Comparison of ENCODE assay signal across 26 cellular contexts in genomic region chr17:50837980-50838954, GRCh38. TPM values are rescaled to one million over a fixed set of nuclear protein-coding genes. Genes with fewer than 3 reads are reported as not detected.
DNase-seq lines count a peak whose midpoint lies in the region; FAIRE-seq and TF ChIP-seq lines count a peak whose summit lies in the region.
"Had no signal": no experiment of that assay in that cellular context is flagged by ENCODE, and none has a peak within 500 bp of the region (broad histone marks: within the 10 kb centered on the region; RNA-seq: fewer than 3 reads in every experiment).

No MANE protein-coding gene starts in this region.

- no peaks in the 10 kb centered on the region for H3K9me3 ChIP-seq in vagina
- H3K9me3 ChIP-seq: BE2C, Caco-2 had no signal

- H3K4me1 Mint-ChIP-seq in nephron: peaks cover 32% of the 10 kb centered on the region
- H3K4me1 Mint-ChIP-seq: activated B cell treated with CpG ODN at 0.5 μM for 24 hours had no signal

- H3K27ac Mint-ChIP-seq in nephron: peak overlapping the region; percentile 46 to 89 (median 61)
- H3K27ac Mint-ChIP-seq: activated B cell treated with CpG ODN at 0.5 μM for 24 hours; activated CD8-positive, alpha-beta T cell treated with anti-CD3 and anti-CD28 coated beads, Interleukin-2, amount 10 ng/mL, durations not matched to agents 7 days and 5 days; activated naive CD8-positive, alpha-beta T cell; activated T-cell treated with anti-CD3 and anti-CD28 coated beads, Interleukin-2, amount 50 U/mL, for 72 hours; T-helper 2 cell treated with Interferon-gamma antibody and Interleukin-4, amounts not matched to agents 5 μg/mL and 100 μg/mL, for 36 hours; type B pancreatic cell had no signal

- H3K4me1 ChIP-seq in vagina: peaks cover 15% of the 10 kb centered on the region
- H3K4me1 ChIP-seq: Caco-2, parathyroid adenoma had no signal

- H3K4me3 ChIP-seq in vagina: no peak overlapping the region
- H3K4me3 ChIP-seq: SK-N-MC had no signal

- no peaks in the 10 kb centered on the region for H3K9me3 Mint-ChIP-seq in nephron
- H3K9me3 Mint-ChIP-seq: activated B cell treated with CpG ODN at 0.5 μM for 24 hours; activated T-cell treated with anti-CD3 and anti-CD28 coated beads, Interleukin-2, amount 50 U/mL, for 72 hours; T-helper 2 cell treated with Interferon-gamma antibody and Interleukin-4, amounts not matched to agents 5 μg/mL and 100 μg/mL, for 36 hours; type B pancreatic cell had no signal

- no peak overlapping the region for H3K4me3 Mint-ChIP-seq in nephron
- H3K4me3 Mint-ChIP-seq: activated B cell treated with CpG ODN at 0.5 μM for 24 hours; activated CD8-positive, alpha-beta T cell treated with anti-CD3 and anti-CD28 coated beads, Interleukin-2, amount 10 ng/mL, durations not matched to agents 7 days and 5 days; activated naive CD8-positive, alpha-beta T cell; activated T-cell treated with anti-CD3 and anti-CD28 coated beads, Interleukin-2, amount 50 U/mL, for 72 hours; T-helper 2 cell treated with Interferon-gamma antibody and Interleukin-4, amounts not matched to agents 5 μg/mL and 100 μg/mL, for 36 hours; type B pancreatic cell had no signal

- H3K27me3 Mint-ChIP-seq in nephron (ENCODE audit: low read depth): peaks cover 19% of the 10 kb centered on the region

- intact Hi-C loops in vagina (cut with DNase I): no loop called here

- TF ChIP-seq CTCF in nephron (IDR thresholded peaks at IDR 0.05; ENCODE audit: unreplicated experiment in 3 of 3): no peak
- no peak for TF ChIP-seq CTCF in vagina (IDR thresholded peaks at IDR 0.05)

- no peaks in the 10 kb centered on the region for H3K27me3 ChIP-seq in vagina
- H3K27me3 ChIP-seq: BE2C had no signal

- peak overlapping the region; percentile 33 for H3K27ac ChIP-seq in vagina
- H3K27ac ChIP-seq: 22Rv1, parathyroid adenoma, SK-N-MC had no signal

- no peak for TF ChIP-seq POLR2A in vagina (IDR thresholded peaks at IDR 0.05)

- peak; percentile 37 for DNase-seq in activated CD8-positive, alpha-beta memory T cell treated with anti-CD3 and anti-CD28 coated beads for 24 hours
- no peak for DNase-seq in activated CD8-positive, alpha-beta memory T cell treated with anti-CD3 and anti-CD28 coated beads, Interleukin-2, amount 50 U/mL, for 48 hours
- DNase-seq in frontal cortex (ENCODE audit: low spot score in 2 of 2) (peak; percentile 25 to 66), vagina (ENCODE audit: extremely low spot score in 2 of 2) (no peak), SW480 (ENCODE audit: low spot score) (no peak)
- no peak for DNase-seq in activated naive CD4-positive, alpha-beta T cell treated with anti-CD3 and anti-CD28 coated beads, Interleukin-2, amount 50 U/mL, for 16 hours
- no peak for DNase-seq in activated naive CD4-positive, alpha-beta T cell treated with Interleukin-2 at 50 U/mL for 16 hours
- DNase-seq: activated B cell treated with CpG ODN at 0.5 μM for 24 hours; activated CD8-positive, alpha-beta T cell treated with anti-CD3 and anti-CD28 coated beads, Interleukin-2, amount 10 ng/mL, durations not matched to agents 7 days and 5 days; activated T-cell treated with anti-CD3 and anti-CD28 coated beads, Interleukin-2, amount 50 U/mL, for 72 hours; BE2C; mammary epithelial cell; NCI-H1417; NCI-H510A; stimulated activated naive CD4-positive, alpha-beta T cell treated with Interleukin-2 at 50 U/mL for 16 hours had no signal

- H3K36me3 Mint-ChIP-seq in nephron (ENCODE audit: low read depth): no peaks in the 10 kb centered on the region
- H3K36me3 Mint-ChIP-seq: activated naive CD8-positive, alpha-beta T cell; type B pancreatic cell had no signal

- no peaks in the 10 kb centered on the region for H3K36me3 ChIP-seq in vagina
- H3K36me3 ChIP-seq: BE2C had no signal

- no peak for FAIRE-seq in frontal cortex (lab: Jason Lieb, UNC)
- FAIRE-seq: endothelial cell of umbilical vein had no signal

RNA-seq across cellular contexts. Expression of gene WFIKKN2, which starts 2.9 kb away (rescaled TPM):
- total RNA-seq in frontal cortex: 3.7 TPM
- total RNA-seq in vagina: 0.49 TPM
- total RNA-seq: activated B cell treated with CpG ODN at 0.5 μM for 24 hours; activated CD8-positive, alpha-beta T cell treated with anti-CD3 and anti-CD28 coated beads, Interleukin-2, amount 10 ng/mL, durations not matched to agents 7 days and 5 days; activated T-cell treated with anti-CD3 and anti-CD28 coated beads, Interleukin-2, amount 50 U/mL, for 72 hours; Caco-2; Daoy; endothelial cell of umbilical vein; kidney epithelial cell; mammary epithelial cell had no signal

RNA-seq across cellular contexts. Expression of gene TOB1, which starts 27.9 kb away (rescaled TPM):
- total RNA-seq in frontal cortex (9.4 TPM), vagina (74.4 TPM)

Comparison
In these comparisons a context has a peak if more than half of its experiments do, and no peak if none do; other contexts are left out.
1. DNase-seq: peak in activated CD8-positive, alpha-beta memory T cell treated with anti-CD3 and anti-CD28 coated beads for 24 hours (single experiment) and frontal cortex (2 of 2); none in activated CD8-positive, alpha-beta memory T cell treated with anti-CD3 and anti-CD28 coated beads, Interleukin-2, amount 50 U/mL, for 48 hours (single experiment), vagina (0 of 2), activated naive CD4-positive, alpha-beta T cell treated with anti-CD3 and anti-CD28 coated beads, Interleukin-2, amount 50 U/mL, for 16 hours (single experiment), activated naive CD4-positive, alpha-beta T cell treated with Interleukin-2 at 50 U/mL for 16 hours (single experiment) and SW480 (single experiment).